1 cellular context compared by ENCODE assay signal in the genomic region with DNA sequence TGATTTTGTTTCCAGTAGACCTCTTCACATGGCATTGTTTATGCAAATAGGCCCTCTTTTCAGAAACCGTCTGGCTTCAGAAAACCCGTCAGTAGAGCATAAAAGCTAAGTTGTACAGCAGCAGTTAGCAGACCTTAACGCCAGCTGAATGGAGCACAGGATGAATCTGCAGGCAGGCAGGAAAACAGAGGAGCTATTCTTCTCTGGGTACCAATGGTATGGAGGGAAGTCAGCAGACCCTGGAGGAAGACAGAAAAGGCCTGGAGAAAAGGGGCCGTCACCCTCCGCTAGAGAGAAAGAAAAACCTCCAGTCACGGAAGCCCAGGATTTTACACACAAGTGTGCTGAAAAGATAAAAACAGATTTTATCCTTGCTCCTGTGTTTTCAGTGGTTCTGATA.
A peak's percentile ranks its signal among the peaks of the same experiment; 100 is the strongest.
TF ChIP-seq lines count a peak whose summit lies in the region.

No MANE protein-coding gene starts in this region.

TF ChIP-seq in WTC11, 78 proteins besides CTCF, POLR2A, EP300 and RAD21 (continued from another document):
- TF ChIP-seq MYBL2 (CRISPR knock-in tag; IDR thresholded peaks at IDR 0.05), result no peak
- TF ChIP-seq NR2C2 (CRISPR knock-in tag; IDR thresholded peaks at IDR 0.05), result no peak
- TF ChIP-seq, protein P1, sequence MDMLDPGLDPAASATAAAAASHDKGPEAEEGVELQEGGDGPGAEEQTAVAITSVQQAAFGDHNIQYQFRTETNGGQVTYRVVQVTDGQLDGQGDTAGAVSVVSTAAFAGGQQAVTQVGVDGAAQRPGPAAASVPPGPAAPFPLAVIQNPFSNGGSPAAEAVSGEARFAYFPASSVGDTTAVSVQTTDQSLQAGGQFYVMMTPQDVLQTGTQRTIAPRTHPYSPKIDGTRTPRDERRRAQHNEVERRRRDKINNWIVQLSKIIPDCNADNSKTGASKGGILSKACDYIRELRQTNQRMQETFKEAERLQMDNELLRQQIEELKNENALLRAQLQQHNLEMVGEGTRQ (CRISPR knock-in tag; IDR thresholded peaks at IDR 0.05), result no peak
- TF ChIP-seq ZNF317 (CRISPR knock-in tag; IDR thresholded peaks at IDR 0.05; ENCODE audit: borderline replicate concordance, low read depth), result 0 out of 2 replicates have a peak, but pooled peaks have one; percentile 39
- no peak for TF ChIP-seq ESRRA (CRISPR knock-in tag; IDR thresholded peaks at IDR 0.05; ENCODE audit: borderline replicate concordance)
- TF ChIP-seq EMX1 (CRISPR knock-in tag; IDR thresholded peaks at IDR 0.05), result no peak
